ENCODE assay signal across 8 cellular contexts in genomic region chrX:85381602-85382001, GRCh38. TPM values are rescaled to one million over a fixed set of nuclear protein-coding genes. Genes with fewer than 3 reads are reported as not detected.
"Had no signal": no experiment of that assay in that cellular context is flagged by ENCODE, and none has a peak within 500 bp of the region (broad histone marks: within the 10 kb centered on the region; RNA-seq: fewer than 3 reads in every experiment).

No MANE protein-coding gene starts in this region.

- DNase-seq: IMR-90, KBM-7, KG1 had no signal

- H3K4me3 ChIP-seq: K562 had no signal

- H3K9ac ChIP-seq: KMS-11 had no signal

- H3K27ac ChIP-seq: HL-60, KMS-11 had no signal

- FAIRE-seq: HepG2, HTR-8/SVneo, K562 had no signal

- H3K4me2 ChIP-seq: KMS-11 had no signal

- ATAC-seq: HepG2, K562 had no signal

RNA-seq across cellular contexts. Expression of gene POF1B, which starts 2.1 kb away (rescaled TPM):
- total RNA-seq: HepG2, IMR-90 had no signal
- polyA plus RNA-seq: HepG2, IMR-90 had no signal
